In genomic region chr9:92771309-92771708, GRCh38 we compare ENCODE assay signal across 17 cellular contexts. TPM values are rescaled to one million over a fixed set of nuclear protein-coding genes. Genes with fewer than 3 reads are reported as not detected.
DNase-seq lines count a peak whose midpoint lies in the region; ATAC-seq and TF ChIP-seq lines count a peak whose summit lies in the region.
"Had no signal": no experiment of that assay in that cellular context is flagged by ENCODE, and none has a peak within 500 bp of the region (broad histone marks: within the 10 kb centered on the region; RNA-seq: fewer than 3 reads in every experiment).

No MANE protein-coding gene starts in this region.

- no peak overlapping the region for H3K9ac ChIP-seq in mammary epithelial cell (ENCODE audit: insufficient read depth, low read length)
- H3K9ac ChIP-seq in trophoblast cell (ENCODE audit: low read length), result no peak overlapping the region
- H3K9ac ChIP-seq: GM23248 had no signal

- intact Hi-C loops in mammary epithelial cell (cut with micrococcal nuclease), result no loop called here
- intact Hi-C loops in MCF 10A (cut with micrococcal nuclease), result no loop called here
- intact Hi-C loops in Right ventricle myocardium superior (cut with DNase I), result no loop called here
- intact Hi-C loops in dorsolateral prefrontal cortex (cut with DNase I), result no loop called here

- H3K4ac ChIP-seq in trophoblast cell (ENCODE audit: low read depth, low read length), result no peak overlapping the region

- POLR2A ChIA-PET in MCF 10A (lab: Yijun Ruan, JAX), result interaction anchor here (0.9 to 1.6 kb wide), 4 partner anchors 18 to 117 kb away, joined by 3 to 5 read pairs (median 4); no protein-coding TSS in a partner anchor

- TF ChIP-seq CTCF in mammary epithelial cell (conservative IDR thresholded peaks at IDR 0.05 in 1 of 2, IDR thresholded peaks at IDR 0.05 in 1 of 2; ENCODE audit: extremely low read depth in 1 of 2, insufficient read depth in 1 of 2, low read depth in 1 of 2, low read length in 2 of 2), result no peak
- TF ChIP-seq CTCF in MCF 10A (IDR thresholded peaks at IDR 0.05; ENCODE audit: unreplicated experiment), result no peak
- no peak for TF ChIP-seq CTCF in epithelial cell of esophagus (IDR thresholded peaks at IDR 0.05; ENCODE audit: insufficient read depth, low read depth, low read length, missing control alignments)
- TF ChIP-seq CTCF in dorsolateral prefrontal cortex (IDR thresholded peaks at IDR 0.05 in 54 of 56, conservative IDR thresholded peaks at IDR 0.05 in 2 of 56; ENCODE audit: low read depth in 1 of 56, partially characterized antibody in 56 of 56), result no peak

- H4K91ac ChIP-seq in trophoblast cell (ENCODE audit: low read depth, low read length), result no peak overlapping the region

- DNase-seq in mammary epithelial cell (peak; percentile 48), MCF 10A (ENCODE audit: unreplicated experiment) (no peak), epithelial cell of esophagus (ENCODE audit: low read depth) (peak; percentile 88), naive B cell (no peak), Right ventricle myocardium superior (no peak), midbrain (lab: John Stamatoyannopoulos, UW) (no peak), trophoblast cell (no peak), dorsolateral prefrontal cortex (no peak)
- DNase-seq: Calu3; CD4-positive, alpha-beta T cell; DMS79 treated with DMSO at 0.1 percent for 48 hours; GF-D8; GM23248; NCI-H146; NCI-H2107; NCI-H526 treated with DMSO at 0.1 percent for 48 hours; NK-92 treated with Interleukin-12 subunit alpha and Interleukin-12 subunit beta, amount 100 ng/mL, for 24 hours had no signal

- no peak overlapping the region for H4K8ac ChIP-seq in trophoblast cell (ENCODE audit: low read depth, low read length)

- H3K36me3 Mint-ChIP-seq in MCF 10A (ENCODE audit: insufficient read depth, unreplicated experiment) (no peaks in the 10 kb centered on the region), naive B cell (no peaks in the 10 kb centered on the region)

- H3K36me3 ChIP-seq in mammary epithelial cell (ENCODE audit: insufficient read depth, low read length), result no peaks in the 10 kb centered on the region
- H3K36me3 ChIP-seq in trophoblast cell (ENCODE audit: control insufficient read depth in 1 of 2, insufficient read depth in 2 of 2, low read length in 2 of 2), result no peaks in the 10 kb centered on the region

- WGBS in mammary epithelial cell (ENCODE audit: low coverage, missing lambda C conversion rate), result 58% methylated on average over 5 of the region's 5 CpGs
- no CpG with 5 or more reads among the region's 5 CpGs for WGBS in trophoblast cell (ENCODE audit: extremely low coverage, insufficient coverage, insufficient read length)

- H3K9me3 ChIP-seq in mammary epithelial cell (replicated peaks; ENCODE audit: insufficient read depth, low read length) (no peaks in the 10 kb centered on the region), trophoblast cell (ENCODE audit: insufficient read depth, low read depth, low read length) (no peaks in the 10 kb centered on the region)

- in situ Hi-C loops in mammary epithelial cell (cut with MboI; ENCODE audit: low sequenced_read_pairs in 2 of 2), result no loop called here

- H3K79me1 ChIP-seq in trophoblast cell (ENCODE audit: low read length), result peaks cover 5% of the 10 kb centered on the region

- no peak overlapping the region for H3K14ac ChIP-seq in trophoblast cell (ENCODE audit: low read length)

- H3K4me3 Mint-ChIP-seq in MCF 10A (ENCODE audit: unreplicated experiment) (no peak overlapping the region), naive B cell (peak overlapping the region in 2 of 8 donors; percentile 57 to 89)
- H3K4me3 Mint-ChIP-seq: CD4-positive, alpha-beta T cell had no signal

- peak overlapping the region; percentile 3 for H3K4me2 ChIP-seq in mammary epithelial cell (ENCODE audit: insufficient read depth, low read depth, low read length)
- no peak overlapping the region for H3K4me2 ChIP-seq in trophoblast cell (ENCODE audit: low read length)

- H3K23ac ChIP-seq in trophoblast cell (ENCODE audit: low read length), result no peak overlapping the region

- H3K27ac Mint-ChIP-seq in MCF 10A (ENCODE audit: low read depth, unreplicated experiment) (no peak overlapping the region), naive B cell (peak overlapping the region in 5 of 6 donors; percentile 88 to 97 (median 97))

- H3K4me1 Mint-ChIP-seq in MCF 10A (ENCODE audit: insufficient read depth, unreplicated experiment) (peaks cover 22% of the 10 kb centered on the region), naive B cell (peaks cover 30 to 38% (median 32%) of the 10 kb centered on the region in 3 donors)

- no peak overlapping the region for H2BK120ac ChIP-seq in trophoblast cell (ENCODE audit: insufficient read depth, low read length, poor library complexity)

- dilution Hi-C loops in mammary epithelial cell (cut with HindIII; ENCODE audit: low sequenced_read_pairs), result no loop called here

- H3K27me3 ChIP-seq in mammary epithelial cell (ENCODE audit: insufficient read depth, low read length) (no peaks in the 10 kb centered on the region), trophoblast cell (ENCODE audit: insufficient read depth, low read length) (no peaks in the 10 kb centered on the region), dorsolateral prefrontal cortex (no peaks in the 10 kb centered on the region)

- H3K79me2 ChIP-seq in mammary epithelial cell (ENCODE audit: insufficient read depth, low read length) (no peaks in the 10 kb centered on the region), trophoblast cell (ENCODE audit: control insufficient read depth, insufficient read depth, low read length, poor library complexity) (no peaks in the 10 kb centered on the region)

- H3K4me1 ChIP-seq in mammary epithelial cell (ENCODE audit: insufficient read depth, low read length) (peaks cover 34% of the 10 kb centered on the region), trophoblast cell (ENCODE audit: control insufficient read depth in 1 of 2, insufficient read depth in 2 of 2, low read length in 2 of 2) (peaks cover 0 to 5% of the 10 kb centered on the region in 2 experiments)

- H4K20me1 ChIP-seq in mammary epithelial cell (ENCODE audit: insufficient read depth, low read length), result no peaks in the 10 kb centered on the region

- CTCF ChIA-PET in mammary epithelial cell (lab: Charles Lee; ENCODE audit: low non-redundant PET), result no interaction called here
- CTCF ChIA-PET in MCF 10A (lab: Yijun Ruan, JAX), result interaction anchor here (1.0 to 2.2 kb wide), 3 partner anchors 18 to 55 kb away, joined by 5 to 10 read pairs (median 7); no protein-coding TSS in a partner anchor

- peak overlapping the region; percentile 75 for H3K27ac ChIP-seq in mammary epithelial cell (ENCODE audit: insufficient read depth, low read depth, low read length)
- H3K27ac ChIP-seq in trophoblast cell (ENCODE audit: low read depth, low read length), result no peak overlapping the region
- no peak overlapping the region for H3K27ac ChIP-seq in dorsolateral prefrontal cortex
- H3K27ac ChIP-seq: GM23248 had no signal

- no peak overlapping the region for H2AK5ac ChIP-seq in trophoblast cell (ENCODE audit: low read length)

- H2AFZ ChIP-seq in mammary epithelial cell (ENCODE audit: low read depth, low read length) (peak overlapping the region; percentile 76), trophoblast cell (ENCODE audit: insufficient read depth, low read length, poor library complexity) (no peak overlapping the region)
- H2AFZ ChIP-seq: GM23248 had no signal

- H3K18ac ChIP-seq in trophoblast cell (ENCODE audit: low read length), result no peak overlapping the region

- H3K27me3 Mint-ChIP-seq in MCF 10A (ENCODE audit: insufficient read depth, unreplicated experiment) (no peaks in the 10 kb centered on the region), naive B cell (no peaks in the 10 kb centered on the region)

- H3K4me3 ChIP-seq in mammary epithelial cell (replicated peaks in 1 of 3; ENCODE audit: insufficient read depth in 1 of 3, low read depth in 2 of 3, low read length in 3 of 3) (no peak overlapping the region), epithelial cell of esophagus (ENCODE audit: low read length) (no peak overlapping the region), trophoblast cell (ENCODE audit: low read depth, low read length) (no peak overlapping the region), dorsolateral prefrontal cortex (no peak overlapping the region)
- H3K4me3 ChIP-seq: GM23248 had no signal

- H2BK12ac ChIP-seq in trophoblast cell (ENCODE audit: low read length), result no peak overlapping the region

- no peak overlapping the region for H2BK5ac ChIP-seq in trophoblast cell (ENCODE audit: low read depth, low read length, poor library complexity)

- no peak overlapping the region for H4K12ac ChIP-seq in trophoblast cell (ENCODE audit: low read depth, low read length)

- ATAC-seq in naive B cell (ENCODE audit: low read depth in 2 of 2) (no peak), Right ventricle myocardium superior (ENCODE audit: poor library complexity) (no peak)

- H3K9me3 Mint-ChIP-seq in MCF 10A (ENCODE audit: unreplicated experiment) (no peaks in the 10 kb centered on the region), naive B cell (no peaks in the 10 kb centered on the region)
- H3K9me3 Mint-ChIP-seq: CD4-positive, alpha-beta T cell had no signal

- no TSS peak for BruUV-seq in mammary epithelial cell (replicated peaks; lab: Mats Ljungman, UMichigan)
- BruUV-seq in MCF 10A (replicated peaks; lab: Mats Ljungman, UMichigan), result no TSS peak

RNA-seq across cellular contexts. Expression of gene BICD2, which starts 6.7 kb away (rescaled TPM):
- total RNA-seq in mammary epithelial cell, result 10 to 100 TPM; 57.6 to 98.9 TPM
- 15.2 TPM for polyA plus RNA-seq in mammary epithelial cell
- 26.5 TPM for polyA minus RNA-seq in mammary epithelial cell
- total RNA-seq in MCF 10A (2022), result 23.1 and 23.5 TPM in 2 replicates
- polyA plus RNA-seq in naive B cell (ENCODE audit: low read depth in 6 of 6), result 10 to 100 TPM in 5 of 6 donors, 1 to 10 TPM in 1; 4.3 to 41.8 (median 29.6) TPM
- 33.2 TPM for total RNA-seq in Right ventricle myocardium superior
- polyA plus RNA-seq in trophoblast cell (2013), result 25.7 and 26.4 TPM in 2 replicates
- total RNA-seq in dorsolateral prefrontal cortex, result 10 to 100 TPM; 26.3 to 38.7 (median 32.4) TPM

Comparison
In these comparisons a context has a peak if more than half of its experiments do, and no peak if none do; other contexts are left out.
1. DNase-seq: peak in mammary epithelial cell (single experiment) and epithelial cell of esophagus (single experiment); none in MCF 10A (single experiment), naive B cell (single experiment), Right ventricle myocardium superior (single experiment), midbrain (single experiment), trophoblast cell (0 of 2) and dorsolateral prefrontal cortex (0 of 10).